18 cellular contexts compared by ENCODE assay signal in the genomic region with DNA sequence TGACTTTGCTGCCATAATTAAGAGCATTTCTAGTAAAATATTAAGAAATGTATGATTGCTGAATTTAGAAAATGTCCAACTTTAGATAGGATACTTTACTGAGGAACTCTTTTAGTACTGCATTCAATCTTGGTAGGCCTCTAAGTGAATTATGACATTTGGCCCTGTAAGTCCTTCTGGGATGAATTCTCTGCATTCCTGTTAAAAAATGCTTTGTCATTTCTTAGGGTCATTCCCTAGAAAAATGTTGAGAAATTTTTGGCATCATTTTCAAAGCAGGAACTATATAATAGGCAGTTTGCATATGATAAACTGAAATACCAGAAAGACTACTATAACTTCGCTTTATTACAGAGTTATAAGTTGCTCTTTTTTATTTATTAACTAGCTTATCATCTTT.
DNase-seq lines count a peak whose midpoint lies in the region; TF ChIP-seq lines count a peak whose summit lies in the region.
"Had no signal": no experiment of that assay in that cellular context is flagged by ENCODE, and none has a peak within 500 bp of the region (broad histone marks: within the 10 kb centered on the region; RNA-seq: fewer than 3 reads in every experiment).

No MANE protein-coding gene starts in this region.

- intact Hi-C loops in OCI-LY7 (cut with micrococcal nuclease; ENCODE audit: unreplicated experiment): no loop called here

- H3K36me3 ChIP-seq in hepatocyte (replicated peaks; ENCODE audit: insufficient read depth, low read depth): no peaks in the 10 kb centered on the region
- no peaks in the 10 kb centered on the region for H3K36me3 ChIP-seq in OCI-LY7 (ENCODE audit: insufficient read depth, low read length)
- H3K36me3 ChIP-seq: colonic mucosa, HAP-1, left lung, Peyer's patch, prostate gland, suprapubic skin had no signal

- in situ Hi-C loops in astrocyte of the cerebellum (cut with HindIII; ENCODE audit: low sequenced_read_pairs): no loop called here

- H3K9me3 ChIP-seq in hepatocyte (ENCODE audit: low read depth) (no peaks in the 10 kb centered on the region), OCI-LY7 (ENCODE audit: low read length) (no peaks in the 10 kb centered on the region)
- H3K9me3 ChIP-seq: colonic mucosa, HAP-1, left lung, Peyer's patch, prostate gland, suprapubic skin had no signal

- TF ChIP-seq CTCF in astrocyte of the cerebellum (IDR thresholded peaks at IDR 0.05; ENCODE audit: low read depth, low read length, missing control alignments) (no peak), hepatocyte (IDR thresholded peaks at IDR 0.05; ENCODE audit: poor library complexity) (no peak), OCI-LY7 (conservative IDR thresholded peaks at IDR 0.05; ENCODE audit: low read length) (no peak)

- POLR2A ChIA-PET in OCI-LY7 (lab: Charles Lee): no interaction called here

- H2AFZ ChIP-seq in hepatocyte: no peak overlapping the region
- no peak overlapping the region for H2AFZ ChIP-seq in OCI-LY7 (ENCODE audit: low read length)

- H4K20me1 ChIP-seq in hepatocyte (ENCODE audit: insufficient read depth, poor library complexity, severe bottlenecking) (no peaks in the 10 kb centered on the region), OCI-LY7 (ENCODE audit: insufficient read depth, low read length) (no peaks in the 10 kb centered on the region)

- H3K79me2 ChIP-seq in hepatocyte (no peaks in the 10 kb centered on the region), OCI-LY7 (ENCODE audit: insufficient read depth, low read depth, low read length) (no peaks in the 10 kb centered on the region)

- BruUV-seq in OCI-LY7 (replicated peaks; lab: Mats Ljungman, UMichigan): no TSS peak

- DNase-seq in GM04504 (ENCODE audit: low read depth) (peak; percentile 45), astrocyte of the cerebellum (ENCODE audit: low read depth) (peak; percentile 22), hepatocyte (ENCODE audit: low spot score) (no peak), stromal cell of bone marrow (ENCODE audit: low read depth) (peak; percentile 20), HT-29 (ENCODE audit: low spot score) (no peak), OCI-LY7 (ENCODE audit: low spot score) (no peak), DMS79 treated with DMSO at 0.1 percent for 48 hours (lab: John Stamatoyannopoulos, UW) (no peak)
- DNase-seq: activated CD8-positive, alpha-beta T cell treated with anti-CD3 and anti-CD28 coated beads, Interleukin-2, amount 10 ng/mL, durations not matched to agents 7 days and 5 days; CD4-positive, alpha-beta T cell; colonic mucosa; left lung; naive B cell; NCI-H2081; NCI-H524 treated with DMSO at 0.1 percent for 48 hours; Peyer's patch had no signal

- CTCF ChIA-PET in OCI-LY7 (lab: Charles Lee; ENCODE audit: unreplicated experiment): no interaction called here

- H3K9me2 ChIP-seq in hepatocyte (replicated peaks; ENCODE audit: insufficient read depth): no peaks in the 10 kb centered on the region
- no peaks in the 10 kb centered on the region for H3K9me2 ChIP-seq in OCI-LY7 (ENCODE audit: insufficient read depth, low read length)

- WGBS in hepatocyte (ENCODE audit: low lambda C conversion rate, missing lambda C conversion rate): 94% methylated on average over 1 of the region's 1 CpG

- no peaks in the 10 kb centered on the region for H3K27me3 ChIP-seq in hepatocyte
- H3K27me3 ChIP-seq: colonic mucosa, left lung, Peyer's patch, suprapubic skin had no signal

- H3K4me1 ChIP-seq in hepatocyte (ENCODE audit: insufficient read depth): peaks cover 11% of the 10 kb centered on the region
- H3K4me1 ChIP-seq in OCI-LY7 (ENCODE audit: insufficient read depth, low read length, poor library complexity, severe bottlenecking): no peaks in the 10 kb centered on the region
- H3K4me1 ChIP-seq: colonic mucosa, left lung, prostate gland, suprapubic skin had no signal

- peak overlapping the region; percentile 27 for H3K27ac ChIP-seq in hepatocyte
- H3K27ac ChIP-seq in OCI-LY7 (ENCODE audit: low read depth, low read length, poor library complexity, severe bottlenecking): no peak overlapping the region
- H3K27ac ChIP-seq: colonic mucosa, left lung, Peyer's patch, prostate gland, suprapubic skin had no signal

- H3K4me3 ChIP-seq in astrocyte of the cerebellum (ENCODE audit: low read depth, low read length) (no peak overlapping the region), hepatocyte (no peak overlapping the region), OCI-LY7 (ENCODE audit: low read depth, low read length, poor library complexity, severe bottlenecking) (no peak overlapping the region)
- H3K4me3 ChIP-seq: colonic mucosa, HAP-1, left lung, Peyer's patch, prostate gland, suprapubic skin had no signal

- H3K4me2 ChIP-seq in hepatocyte (no peak overlapping the region), OCI-LY7 (ENCODE audit: low read length) (no peak overlapping the region)

Comparison
In these comparisons a context has a peak if more than half of its experiments do, and no peak if none do; other contexts are left out.
1. DNase-seq: peak in GM04504 (single experiment), astrocyte of the cerebellum (single experiment) and stromal cell of bone marrow (single experiment); none in hepatocyte (single experiment), HT-29 (single experiment), OCI-LY7 (single experiment) and DMS79 treated with DMSO at 0.1 percent for 48 hours (single experiment).